ENCODE assay signal across 8 cellular contexts in the genomic region with DNA sequence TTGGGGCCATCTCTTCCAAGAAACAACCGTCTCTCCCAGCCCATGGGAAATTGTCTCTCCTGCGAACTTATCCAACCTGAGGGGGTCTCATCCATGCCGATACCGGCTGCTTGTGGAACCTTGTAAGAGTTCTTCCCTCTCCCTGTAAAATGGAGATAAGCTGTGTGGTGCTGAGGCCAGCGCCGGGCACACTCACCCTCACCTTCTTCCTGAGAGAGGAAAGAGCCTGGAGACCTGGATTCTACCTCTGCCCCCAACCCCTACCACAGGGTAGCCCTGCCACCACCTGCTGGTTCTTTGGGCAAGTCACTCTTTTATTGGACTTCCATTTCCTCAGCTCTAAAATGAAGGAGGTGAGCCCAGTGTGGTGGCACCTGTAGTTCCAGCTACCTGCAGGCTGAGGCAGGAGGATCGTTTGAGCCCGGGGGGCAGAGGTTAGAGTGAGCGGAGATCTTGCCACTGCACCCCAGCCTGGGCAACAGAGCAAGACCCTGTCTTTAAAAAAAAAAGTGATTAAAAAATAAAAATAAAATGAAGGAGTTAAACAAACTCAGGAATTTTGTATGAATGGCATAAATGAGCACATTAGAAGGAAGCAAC. TPM values are rescaled to one million over a fixed set of nuclear protein-coding genes. Genes with fewer than 3 reads are reported as not detected.
A peak's percentile ranks its signal among the peaks of the same experiment; 100 is the strongest.
DNase-seq lines count a peak whose midpoint lies in the region; ATAC-seq and TF ChIP-seq lines count a peak whose summit lies in the region.

No MANE protein-coding gene starts in this region.

- peaks cover 15 to 16% of the 10 kb centered on the region in 2 donors for H3K4me1 ChIP-seq in adrenal gland (replicated peaks in 1 of 2)
- peaks cover 19% of the 10 kb centered on the region for H3K4me1 ChIP-seq in thymus (ENCODE audit: control insufficient read depth, insufficient read depth, low read length)

- DNase-seq in activated naive CD4-positive, alpha-beta T cell treated with anti-CD3 and anti-CD28 coated beads, Interleukin-2, amount 10 ng/mL, durations not matched to agents 7 days and 5 days = no peak
- DNase-seq in activated naive CD4-positive, alpha-beta T cell treated with Interleukin-2 at 50 U/mL for 16 hours = no peak
- DNase-seq in adrenal gland = peak in 1 of 7 donors; percentile 35
- DNase-seq in kidney epithelial cell (ENCODE audit: low read depth) = no peak
- DNase-seq in activated gamma-delta T cell treated with Interleukin-2 at 50 U/mL for 16 hours = no peak
- DNase-seq in MV-4-11 (lab: John Stamatoyannopoulos, UW) = no peak

- H3K36me3 ChIP-seq in adrenal gland (replicated peaks in 1 of 2) = no peaks in the 10 kb centered on the region
- H3K36me3 ChIP-seq in kidney epithelial cell (ENCODE audit: control insufficient read depth, insufficient read depth, low read length) = no peaks in the 10 kb centered on the region
- no peaks in the 10 kb centered on the region for H3K36me3 ChIP-seq in thymus (ENCODE audit: control insufficient read depth, insufficient read depth)

- no peaks in the 10 kb centered on the region for H3K27me3 ChIP-seq in adrenal gland
- H3K27me3 ChIP-seq in kidney epithelial cell (ENCODE audit: control insufficient read depth, insufficient read depth, low read length) = no peaks in the 10 kb centered on the region
- H3K27me3 ChIP-seq in thymus (ENCODE audit: control insufficient read depth, insufficient read depth) = no peaks in the 10 kb centered on the region

- TF ChIP-seq POLR2A in adrenal gland (IDR thresholded peaks at IDR 0.05) = no peak

- H3K27ac Mint-ChIP-seq in activated naive CD4-positive, alpha-beta T cell treated with anti-CD3 and anti-CD28 coated beads, Interleukin-2, amount 10 ng/mL, durations not matched to agents 7 days and 5 days = peak overlapping the region; percentile 78

- H3K9me3 ChIP-seq in adrenal gland (replicated peaks in 1 of 3) = no peaks in the 10 kb centered on the region
- no peaks in the 10 kb centered on the region for H3K9me3 ChIP-seq in thymus (ENCODE audit: control insufficient read depth)

- H3K4me3 ChIP-seq in adrenal gland (peak overlapping the region in 2 of 4 donors; percentile 41 to 69), kidney epithelial cell (ENCODE audit: low read depth, low read length) (peak overlapping the region; percentile 44), thymus (ENCODE audit: low read length) (peak overlapping the region; percentile 71)

- peaks cover 63% of the 10 kb centered on the region for H3K27me3 Mint-ChIP-seq in activated naive CD4-positive, alpha-beta T cell treated with anti-CD3 and anti-CD28 coated beads, Interleukin-2, amount 10 ng/mL, durations not matched to agents 7 days and 5 days

- ATAC-seq in HG02970 (IDR thresholded peaks at IDR 0.05; ENCODE audit: low FRiP score, unreplicated experiment) = no peak

- CTCF ChIA-PET in activated naive CD4-positive, alpha-beta T cell treated with anti-CD3 and anti-CD28 coated beads, Interleukin-2, amount 10 ng/mL, durations not matched to agents 7 days and 5 days (lab: Charles Lee) = interaction anchor here (1.0 kb wide), 1 partner anchor 52 kb away, joined by 3 read pairs; no protein-coding TSS in a partner anchor

- H3K4me3 Mint-ChIP-seq in activated naive CD4-positive, alpha-beta T cell treated with anti-CD3 and anti-CD28 coated beads, Interleukin-2, amount 10 ng/mL, durations not matched to agents 7 days and 5 days = peak overlapping the region; percentile 76

- TF ChIP-seq CTCF in adrenal gland (IDR thresholded peaks at IDR 0.05) (no peak), kidney epithelial cell (IDR thresholded peaks at IDR 0.05; ENCODE audit: insufficient read depth, low read length, poor library complexity, severe bottlenecking) (no peak)

- intact Hi-C loops in adrenal gland (cut with DNase I) = loop anchor here in 1 of 2 donors (10.0 kb wide), 1 partner anchor 75 kb away; no protein-coding TSS in a partner anchor

- no peaks in the 10 kb centered on the region for H3K36me3 Mint-ChIP-seq in activated naive CD4-positive, alpha-beta T cell treated with anti-CD3 and anti-CD28 coated beads, Interleukin-2, amount 10 ng/mL, durations not matched to agents 7 days and 5 days

- peaks cover 18% of the 10 kb centered on the region for H3K4me1 Mint-ChIP-seq in activated naive CD4-positive, alpha-beta T cell treated with anti-CD3 and anti-CD28 coated beads, Interleukin-2, amount 10 ng/mL, durations not matched to agents 7 days and 5 days

- WGBS in adrenal gland, 4 donors = 37 to 47% (median 41%) methylated on average over 9 of the region's 9 CpGs
- WGBS in thymus = 37% methylated on average over 9 of the region's 9 CpGs

- no peaks in the 10 kb centered on the region for H3K9me3 Mint-ChIP-seq in activated naive CD4-positive, alpha-beta T cell treated with anti-CD3 and anti-CD28 coated beads, Interleukin-2, amount 10 ng/mL, durations not matched to agents 7 days and 5 days

- H3K27ac ChIP-seq in adrenal gland (peak overlapping the region; percentile 75 to 95 (median 86)), thymus (ENCODE audit: low read depth) (peak overlapping the region; percentile 84)

RNA-seq across cellular contexts. Expression of gene PSAP, which starts 38.4 kb away (rescaled TPM):
- 1,000 to 10,000 TPM; 1,730 to 3,452 (median 2,381) TPM for total RNA-seq in adrenal gland
- 1,000 to 10,000 TPM in 1 of 3 donors, 100 to 1,000 TPM in 2; 623 to 1,694 (median 805) TPM for polyA plus RNA-seq in adrenal gland
- total RNA-seq in kidney epithelial cell = 1,398 and 1,486 TPM in 2 replicates
- 613 TPM for polyA plus RNA-seq in thymus
